ENCODE assay signal across 8 cellular contexts in genomic region chr18:8754995-8755955, GRCh38. TPM values are rescaled to one million over a fixed set of nuclear protein-coding genes. Genes with fewer than 3 reads are reported as not detected.
DNase-seq lines count a peak whose midpoint lies in the region; ATAC-seq and TF ChIP-seq lines count a peak whose summit lies in the region.

No MANE protein-coding gene starts in this region.

- H3K27me3 ChIP-seq in adipocyte (replicated peaks; ENCODE audit: control insufficient read depth, insufficient read depth, low read length) = no peaks in the 10 kb centered on the region
- no peaks in the 10 kb centered on the region for H3K27me3 ChIP-seq in gastroesophageal sphincter

- 87 to 92% methylated on average over 16 to 18 of the region's 20 CpGs for WGBS in gastroesophageal sphincter (ENCODE audit: low coverage in 1 of 2), 2 donors

- TF ChIP-seq EP300 in gastroesophageal sphincter (IDR thresholded peaks at IDR 0.05) = no peak

- H3K36me3 ChIP-seq in adipocyte (ENCODE audit: control insufficient read depth, insufficient read depth, low read length, severe bottlenecking) (no peaks in the 10 kb centered on the region), gastroesophageal sphincter (no peaks in the 10 kb centered on the region)

- ATAC-seq in GM18868 (IDR thresholded peaks at IDR 0.05; ENCODE audit: unreplicated experiment) = peak; percentile 66
- no peak for ATAC-seq in gastroesophageal sphincter
- ATAC-seq in left cardiac atrium = no peak

- TF ChIP-seq CTCF in NB4 (IDR thresholded peaks at IDR 0.05; ENCODE audit: low read depth, low read length) (no peak), gastroesophageal sphincter (IDR thresholded peaks at IDR 0.05) (no peak)

- H3K4me3 ChIP-seq in NB4 (ENCODE audit: low read depth, low read length) (no peak overlapping the region), adipocyte (ENCODE audit: low read length) (no peak overlapping the region), gastroesophageal sphincter (no peak overlapping the region)

- intact Hi-C loops in posterior vena cava (cut with DNase I) (no loop called here), left cardiac atrium (cut with DNase I) (no loop called here)

- H3K4me1 ChIP-seq in adipocyte (ENCODE audit: control insufficient read depth, insufficient read depth, low read length) = peaks cover 34% of the 10 kb centered on the region
- peaks cover 0 to 32% (median 3%) of the 10 kb centered on the region in 3 donors for H3K4me1 ChIP-seq in gastroesophageal sphincter

- H3K9me3 ChIP-seq in adipocyte (ENCODE audit: control insufficient read depth, low read length) (no peaks in the 10 kb centered on the region), gastroesophageal sphincter (no peaks in the 10 kb centered on the region)

- H3K9ac ChIP-seq in adipocyte (ENCODE audit: low read length) = no peak overlapping the region

- H3K27ac ChIP-seq in gastroesophageal sphincter = peak overlapping the region in 1 of 4 donors; percentile 14

- TF ChIP-seq POLR2A in NB4 (IDR thresholded peaks at IDR 0.05; ENCODE audit: extremely low read depth, insufficient read length) (no peak), gastroesophageal sphincter (IDR thresholded peaks at IDR 0.05) (no peak)

- DNase-seq in NB4 (ENCODE audit: low read depth) = peak; percentile 14
- DNase-seq in adipocyte (ENCODE audit: low read depth) = peak; percentile 19
- peak; percentile 40 for DNase-seq in stimulated activated CD4-positive, alpha-beta T cell treated with anti-CD3 and anti-CD28 coated beads, Interleukin-4, amount 100 ng/mL, for 24 hours
- DNase-seq in posterior vena cava (ENCODE audit: low spot score) = no peak
- DNase-seq in left cardiac atrium = no peak
- DNase-seq in NCI-H187 (lab: John Stamatoyannopoulos, UW) = no peak

RNA-seq across cellular contexts. Expression of gene MTCL1, which starts 49.9 kb away (rescaled TPM):
- 10 to 100 TPM; 35.0 to 68.0 (median 51.4) TPM for total RNA-seq in gastroesophageal sphincter
- total RNA-seq in posterior vena cava = 10 to 100 TPM in 1 of 2 donors, 1 to 10 TPM in 1; 7.4 to 17.2 TPM
- 1 to 10 TPM; 4.3 to 4.7 TPM for total RNA-seq in left cardiac atrium

Comparison
In these comparisons a context has a peak if more than half of its experiments do, and no peak if none do; other contexts are left out.
1. DNase-seq: peak in NB4 (single experiment), adipocyte (single experiment) and stimulated activated CD4-positive, alpha-beta T cell treated with anti-CD3 and anti-CD28 coated beads, Interleukin-4, amount 100 ng/mL, for 24 hours (single experiment); none in posterior vena cava (single experiment), left cardiac atrium (single experiment) and NCI-H187 (0 of 2).